1 cellular context compared by ENCODE assay signal in the genomic region with DNA sequence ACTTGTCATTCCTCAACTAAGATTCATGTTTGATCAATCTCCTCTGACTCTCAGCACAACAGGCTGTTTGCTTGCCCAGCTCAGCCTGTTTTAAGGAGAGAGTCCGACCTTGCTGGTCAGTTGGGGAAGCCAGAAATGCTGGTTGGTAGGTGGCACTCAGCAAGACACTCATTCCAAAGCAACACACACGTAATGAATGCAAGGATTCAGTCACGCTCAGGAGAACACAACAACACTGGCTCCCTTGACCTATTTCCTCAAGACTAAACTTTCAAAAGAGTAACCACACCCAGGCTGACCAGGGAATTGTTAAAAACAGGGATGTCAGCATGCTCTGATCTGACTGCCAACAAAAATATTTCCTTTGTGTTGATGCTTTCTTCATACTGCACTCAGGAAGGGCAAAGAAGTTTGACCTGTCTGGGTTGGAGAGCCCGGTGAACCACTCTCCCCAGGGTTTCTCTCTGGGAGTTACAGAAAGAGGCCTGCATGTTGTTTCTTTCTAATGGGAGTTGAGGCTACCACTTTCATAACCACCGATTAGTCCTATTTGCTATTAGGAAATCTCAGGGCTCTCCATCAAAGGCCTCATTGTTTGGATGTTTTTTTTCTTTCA.
A peak's percentile ranks its signal among the peaks of the same experiment; 100 is the strongest.
TF ChIP-seq lines count a peak whose summit lies in the region.

No MANE protein-coding gene starts in this region.

TF ChIP-seq in HepG2, 621 proteins besides CTCF, POLR2A, EP300 and RAD21 (continued from another document and continues in another):
- TF ChIP-seq, protein P1, sequence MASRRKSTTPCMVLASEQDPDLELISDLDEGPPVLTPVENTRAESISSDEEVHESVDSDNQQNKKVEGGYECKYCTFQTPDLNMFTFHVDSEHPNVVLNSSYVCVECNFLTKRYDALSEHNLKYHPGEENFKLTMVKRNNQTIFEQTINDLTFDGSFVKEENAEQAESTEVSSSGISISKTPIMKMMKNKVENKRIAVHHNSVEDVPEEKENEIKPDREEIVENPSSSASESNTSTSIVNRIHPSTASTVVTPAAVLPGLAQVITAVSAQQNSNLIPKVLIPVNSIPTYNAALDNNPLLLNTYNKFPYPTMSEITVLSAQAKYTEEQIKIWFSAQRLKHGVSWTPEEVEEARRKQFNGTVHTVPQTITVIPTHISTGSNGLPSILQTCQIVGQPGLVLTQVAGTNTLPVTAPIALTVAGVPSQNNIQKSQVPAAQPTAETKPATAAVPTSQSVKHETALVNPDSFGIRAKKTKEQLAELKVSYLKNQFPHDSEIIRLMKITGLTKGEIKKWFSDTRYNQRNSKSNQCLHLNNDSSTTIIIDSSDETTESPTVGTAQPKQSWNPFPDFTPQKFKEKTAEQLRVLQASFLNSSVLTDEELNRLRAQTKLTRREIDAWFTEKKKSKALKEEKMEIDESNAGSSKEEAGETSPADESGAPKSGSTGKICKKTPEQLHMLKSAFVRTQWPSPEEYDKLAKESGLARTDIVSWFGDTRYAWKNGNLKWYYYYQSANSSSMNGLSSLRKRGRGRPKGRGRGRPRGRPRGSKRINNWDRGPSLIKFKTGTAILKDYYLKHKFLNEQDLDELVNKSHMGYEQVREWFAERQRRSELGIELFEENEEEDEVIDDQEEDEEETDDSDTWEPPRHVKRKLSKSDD (CRISPR knock-in tag; IDR thresholded peaks at IDR 0.05; ENCODE audit: low read depth): no peak
- no peak for TF ChIP-seq HNRNPLL (IDR thresholded peaks at IDR 0.05; ENCODE audit: low read depth, low read length, poor library complexity, severe bottlenecking)
- no peak for TF ChIP-seq ZIK1 (CRISPR knock-in tag; IDR thresholded peaks at IDR 0.05; ENCODE audit: borderline replicate concordance, low read depth)
- no peak for TF ChIP-seq ZNF510 (CRISPR knock-in tag; IDR thresholded peaks at IDR 0.05; ENCODE audit: low read depth)
- TF ChIP-seq RXRB (CRISPR knock-in tag; IDR thresholded peaks at IDR 0.05; ENCODE audit: borderline replicate concordance): peak; percentile 35; the same call in 1 of the 2 replicates
- no peak for TF ChIP-seq YY1 (IDR thresholded peaks at IDR 0.05; ENCODE audit: insufficient read depth, insufficient replicate concordance, low read depth, low read length)
- no peak for TF ChIP-seq NPAS2 (CRISPR knock-in tag; IDR thresholded peaks at IDR 0.05; ENCODE audit: borderline replicate concordance)
- no peak for TF ChIP-seq ZNF777 (CRISPR knock-in tag; IDR thresholded peaks at IDR 0.05)
- TF ChIP-seq, protein P2, sequence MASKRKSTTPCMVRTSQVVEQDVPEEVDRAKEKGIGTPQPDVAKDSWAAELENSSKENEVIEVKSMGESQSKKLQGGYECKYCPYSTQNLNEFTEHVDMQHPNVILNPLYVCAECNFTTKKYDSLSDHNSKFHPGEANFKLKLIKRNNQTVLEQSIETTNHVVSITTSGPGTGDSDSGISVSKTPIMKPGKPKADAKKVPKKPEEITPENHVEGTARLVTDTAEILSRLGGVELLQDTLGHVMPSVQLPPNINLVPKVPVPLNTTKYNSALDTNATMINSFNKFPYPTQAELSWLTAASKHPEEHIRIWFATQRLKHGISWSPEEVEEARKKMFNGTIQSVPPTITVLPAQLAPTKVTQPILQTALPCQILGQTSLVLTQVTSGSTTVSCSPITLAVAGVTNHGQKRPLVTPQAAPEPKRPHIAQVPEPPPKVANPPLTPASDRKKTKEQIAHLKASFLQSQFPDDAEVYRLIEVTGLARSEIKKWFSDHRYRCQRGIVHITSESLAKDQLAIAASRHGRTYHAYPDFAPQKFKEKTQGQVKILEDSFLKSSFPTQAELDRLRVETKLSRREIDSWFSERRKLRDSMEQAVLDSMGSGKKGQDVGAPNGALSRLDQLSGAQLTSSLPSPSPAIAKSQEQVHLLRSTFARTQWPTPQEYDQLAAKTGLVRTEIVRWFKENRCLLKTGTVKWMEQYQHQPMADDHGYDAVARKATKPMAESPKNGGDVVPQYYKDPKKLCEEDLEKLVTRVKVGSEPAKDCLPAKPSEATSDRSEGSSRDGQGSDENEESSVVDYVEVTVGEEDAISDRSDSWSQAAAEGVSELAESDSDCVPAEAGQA (IDR thresholded peaks at IDR 0.05; ENCODE audit: low read depth): no peak
- TF ChIP-seq, protein P2 (CRISPR knock-in tag; IDR thresholded peaks at IDR 0.05; ENCODE audit: borderline replicate concordance): no peak
- TF ChIP-seq KLF12 (CRISPR knock-in tag; IDR thresholded peaks at IDR 0.05; ENCODE audit: borderline replicate concordance): no peak
- no peak for TF ChIP-seq TP53 (CRISPR knock-in tag; conservative IDR thresholded peaks at IDR 0.05)
- no peak for TF ChIP-seq SRY (CRISPR knock-in tag; IDR thresholded peaks at IDR 0.05)
- 0 out of 2 replicates have a peak, but pooled peaks have one; percentile 59 for TF ChIP-seq SSRP1 (CRISPR knock-in tag; IDR thresholded peaks at IDR 0.05)
- TF ChIP-seq, protein P3, sequence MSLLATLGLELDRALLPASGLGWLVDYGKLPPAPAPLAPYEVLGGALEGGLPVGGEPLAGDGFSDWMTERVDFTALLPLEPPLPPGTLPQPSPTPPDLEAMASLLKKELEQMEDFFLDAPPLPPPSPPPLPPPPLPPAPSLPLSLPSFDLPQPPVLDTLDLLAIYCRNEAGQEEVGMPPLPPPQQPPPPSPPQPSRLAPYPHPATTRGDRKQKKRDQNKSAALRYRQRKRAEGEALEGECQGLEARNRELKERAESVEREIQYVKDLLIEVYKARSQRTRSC (CRISPR knock-in tag; IDR thresholded peaks at IDR 0.05; ENCODE audit: low read depth): no peak
- peak; percentile 44 for TF ChIP-seq ASH2L (IDR thresholded peaks at IDR 0.05; ENCODE audit: insufficient read length, low read depth, low read length)
- no peak for TF ChIP-seq SALL2 (CRISPR knock-in tag; IDR thresholded peaks at IDR 0.05)
- TF ChIP-seq, protein P4, sequence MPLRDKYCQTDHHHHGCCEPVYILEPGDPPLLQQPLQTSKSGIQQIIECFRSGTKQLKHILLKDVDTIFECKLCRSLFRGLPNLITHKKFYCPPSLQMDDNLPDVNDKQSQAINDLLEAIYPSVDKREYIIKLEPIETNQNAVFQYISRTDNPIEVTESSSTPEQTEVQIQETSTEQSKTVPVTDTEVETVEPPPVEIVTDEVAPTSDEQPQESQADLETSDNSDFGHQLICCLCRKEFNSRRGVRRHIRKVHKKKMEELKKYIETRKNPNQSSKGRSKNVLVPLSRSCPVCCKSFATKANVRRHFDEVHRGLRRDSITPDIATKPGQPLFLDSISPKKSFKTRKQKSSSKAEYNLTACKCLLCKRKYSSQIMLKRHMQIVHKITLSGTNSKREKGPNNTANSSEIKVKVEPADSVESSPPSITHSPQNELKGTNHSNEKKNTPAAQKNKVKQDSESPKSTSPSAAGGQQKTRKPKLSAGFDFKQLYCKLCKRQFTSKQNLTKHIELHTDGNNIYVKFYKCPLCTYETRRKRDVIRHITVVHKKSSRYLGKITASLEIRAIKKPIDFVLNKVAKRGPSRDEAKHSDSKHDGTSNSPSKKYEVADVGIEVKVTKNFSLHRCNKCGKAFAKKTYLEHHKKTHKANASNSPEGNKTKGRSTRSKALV (CRISPR knock-in tag; IDR thresholded peaks at IDR 0.05): no peak
- TF ChIP-seq EED (CRISPR knock-in tag; IDR thresholded peaks at IDR 0.05): no peak
- TF ChIP-seq XBP1 (CRISPR knock-in tag; IDR thresholded peaks at IDR 0.05): no peak
- peak; percentile 71 for TF ChIP-seq NCOA2 (CRISPR knock-in tag; IDR thresholded peaks at IDR 0.05)
- TF ChIP-seq, protein P5, sequence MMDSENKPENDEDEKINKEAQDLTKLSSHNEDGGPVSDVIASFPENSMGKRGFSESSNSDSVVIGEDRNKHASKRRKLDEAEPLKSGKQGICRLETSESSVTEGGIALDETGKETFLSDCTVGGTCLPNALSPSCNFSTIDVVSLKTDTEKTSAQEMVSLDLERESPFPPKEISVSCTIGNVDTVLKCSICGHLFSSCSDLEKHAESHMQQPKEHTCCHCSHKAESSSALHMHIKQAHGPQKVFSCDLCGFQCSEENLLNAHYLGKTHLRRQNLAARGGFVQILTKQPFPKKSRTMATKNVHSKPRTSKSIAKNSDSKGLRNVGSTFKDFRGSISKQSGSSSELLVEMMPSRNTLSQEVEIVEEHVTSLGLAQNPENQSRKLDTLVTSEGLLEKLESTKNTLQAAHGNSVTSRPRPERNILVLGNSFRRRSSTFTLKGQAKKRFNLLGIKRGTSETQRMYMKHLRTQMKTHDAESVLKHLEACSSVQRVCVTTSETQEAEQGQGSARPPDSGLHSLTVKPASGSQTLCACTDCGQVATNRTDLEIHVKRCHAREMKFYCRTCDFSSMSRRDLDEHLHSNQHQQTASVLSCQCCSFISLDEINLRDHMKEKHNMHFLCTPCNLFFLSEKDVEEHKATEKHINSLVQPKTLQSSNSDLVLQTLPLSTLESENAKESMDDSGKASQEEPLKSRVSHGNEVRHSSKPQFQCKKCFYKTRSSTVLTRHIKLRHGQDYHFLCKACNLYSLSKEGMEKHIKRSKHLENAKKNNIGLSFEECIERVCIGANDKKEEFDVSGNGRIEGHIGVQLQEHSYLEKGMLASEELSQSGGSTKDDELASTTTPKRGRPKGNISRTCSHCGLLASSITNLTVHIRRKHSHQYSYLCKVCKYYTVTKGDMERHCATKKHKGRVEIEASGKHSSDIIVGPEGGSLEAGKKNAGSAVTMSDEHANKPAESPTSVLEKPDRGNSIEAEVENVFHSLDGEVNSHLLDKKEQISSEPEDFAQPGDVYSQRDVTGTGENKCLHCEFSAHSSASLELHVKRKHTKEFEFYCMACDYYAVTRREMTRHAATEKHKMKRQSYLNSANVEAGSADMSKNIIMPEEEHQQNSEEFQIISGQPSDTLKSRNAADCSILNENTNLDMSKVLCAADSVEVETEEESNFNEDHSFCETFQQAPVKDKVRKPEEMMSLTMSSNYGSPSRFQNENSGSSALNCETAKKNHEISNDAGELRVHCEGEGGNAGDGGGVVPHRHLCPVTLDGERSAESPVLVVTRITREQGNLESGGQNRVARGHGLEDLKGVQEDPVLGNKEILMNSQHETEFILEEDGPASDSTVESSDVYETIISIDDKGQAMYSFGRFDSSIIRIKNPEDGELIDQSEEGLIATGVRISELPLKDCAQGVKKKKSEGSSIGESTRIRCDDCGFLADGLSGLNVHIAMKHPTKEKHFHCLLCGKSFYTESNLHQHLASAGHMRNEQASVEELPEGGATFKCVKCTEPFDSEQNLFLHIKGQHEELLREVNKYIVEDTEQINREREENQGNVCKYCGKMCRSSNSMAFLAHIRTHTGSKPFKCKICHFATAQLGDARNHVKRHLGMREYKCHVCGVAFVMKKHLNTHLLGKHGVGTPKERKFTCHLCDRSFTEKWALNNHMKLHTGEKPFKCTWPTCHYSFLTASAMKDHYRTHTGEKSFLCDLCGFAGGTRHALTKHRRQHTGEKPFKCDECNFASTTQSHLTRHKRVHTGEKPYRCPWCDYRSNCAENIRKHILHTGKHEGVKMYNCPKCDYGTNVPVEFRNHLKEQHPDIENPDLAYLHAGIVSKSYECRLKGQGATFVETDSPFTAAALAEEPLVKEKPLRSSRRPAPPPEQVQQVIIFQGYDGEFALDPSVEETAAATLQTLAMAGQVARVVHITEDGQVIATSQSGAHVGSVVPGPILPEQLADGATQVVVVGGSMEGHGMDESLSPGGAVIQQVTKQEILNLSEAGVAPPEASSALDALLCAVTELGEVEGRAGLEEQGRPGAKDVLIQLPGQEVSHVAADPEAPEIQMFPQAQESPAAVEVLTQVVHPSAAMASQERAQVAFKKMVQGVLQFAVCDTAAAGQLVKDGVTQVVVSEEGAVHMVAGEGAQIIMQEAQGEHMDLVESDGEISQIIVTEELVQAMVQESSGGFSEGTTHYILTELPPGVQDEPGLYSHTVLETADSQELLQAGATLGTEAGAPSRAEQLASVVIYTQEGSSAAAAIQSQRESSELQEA (CRISPR knock-in tag; IDR thresholded peaks at IDR 0.05; ENCODE audit: not compliant biosample characterization): no peak
- TF ChIP-seq ZBTB21 (CRISPR knock-in tag; IDR thresholded peaks at IDR 0.05): no peak
- peak; percentile 51 for TF ChIP-seq BCL6 (CRISPR knock-in tag; IDR thresholded peaks at IDR 0.05)
- TF ChIP-seq ERF (CRISPR knock-in tag; IDR thresholded peaks at IDR 0.05): peak; percentile 32; the same call in 1 of the 2 replicates
- TF ChIP-seq FOXO1 (CRISPR knock-in tag; IDR thresholded peaks at IDR 0.05): peak; percentile 12; the same call in 1 of the 2 replicates
- TF ChIP-seq NCOR1 (IDR thresholded peaks at IDR 0.05; ENCODE audit: borderline replicate concordance, low read length): peak; percentile 57; the same call in 1 of the 2 replicates
- TF ChIP-seq MYNN (CRISPR knock-in tag; IDR thresholded peaks at IDR 0.05; ENCODE audit: low read depth): no peak
- no peak for TF ChIP-seq SRSF4 (IDR thresholded peaks at IDR 0.05; ENCODE audit: low read depth, low read length, poor library complexity, severe bottlenecking)
- no peak for TF ChIP-seq BORCS8-MEF2B (CRISPR knock-in tag; IDR thresholded peaks at IDR 0.05)
- no peak for TF ChIP-seq ZFP36L2 (CRISPR knock-in tag; IDR thresholded peaks at IDR 0.05)
- TF ChIP-seq FOSL2 (CRISPR knock-in tag; IDR thresholded peaks at IDR 0.05): peak; percentile 6; the same call in 1 of the 2 replicates
- TF ChIP-seq TBL1XR1 (IDR thresholded peaks at IDR 0.05; ENCODE audit: borderline replicate concordance, low read length, partially characterized antibody): no peak
- TF ChIP-seq, protein P6, sequence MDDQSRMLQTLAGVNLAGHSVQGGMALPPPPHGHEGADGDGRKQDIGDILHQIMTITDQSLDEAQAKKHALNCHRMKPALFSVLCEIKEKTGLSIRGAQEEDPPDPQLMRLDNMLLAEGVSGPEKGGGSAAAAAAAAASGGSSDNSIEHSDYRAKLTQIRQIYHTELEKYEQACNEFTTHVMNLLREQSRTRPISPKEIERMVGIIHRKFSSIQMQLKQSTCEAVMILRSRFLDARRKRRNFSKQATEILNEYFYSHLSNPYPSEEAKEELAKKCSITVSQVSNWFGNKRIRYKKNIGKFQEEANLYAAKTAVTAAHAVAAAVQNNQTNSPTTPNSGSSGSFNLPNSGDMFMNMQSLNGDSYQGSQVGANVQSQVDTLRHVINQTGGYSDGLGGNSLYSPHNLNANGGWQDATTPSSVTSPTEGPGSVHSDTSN (CRISPR knock-in tag; IDR thresholded peaks at IDR 0.05; ENCODE audit: borderline replicate concordance): no peak
- TF ChIP-seq SP140L (CRISPR knock-in tag; IDR thresholded peaks at IDR 0.05; ENCODE audit: borderline replicate concordance): no peak
- TF ChIP-seq ZMYM3 (CRISPR knock-in tag; IDR thresholded peaks at IDR 0.05): no peak
